Comparison of ENCODE assay signal across 8 cellular contexts in the genomic region with DNA sequence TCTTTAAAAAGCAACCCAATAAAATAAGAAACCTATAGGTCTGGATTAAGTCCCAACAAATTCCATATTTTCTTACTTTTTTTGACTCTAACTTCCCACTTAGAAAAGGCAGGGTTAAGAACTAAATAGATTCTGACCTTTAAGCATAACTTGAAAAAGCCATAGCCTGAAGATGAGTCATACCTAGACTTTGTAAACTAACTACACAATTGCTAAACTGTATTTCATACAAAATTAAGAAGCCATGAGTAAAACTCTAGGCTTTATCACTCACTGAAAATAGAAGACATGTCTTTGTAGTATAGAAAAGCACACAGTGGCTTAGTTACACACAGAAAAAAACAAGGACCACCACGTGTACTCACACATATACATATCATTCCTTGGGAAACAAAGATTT. TPM values are rescaled to one million over a fixed set of nuclear protein-coding genes. Genes with fewer than 3 reads are reported as not detected.
A peak's percentile ranks its signal among the peaks of the same experiment; 100 is the strongest.
DNase-seq lines count a peak whose midpoint lies in the region; ATAC-seq, FAIRE-seq and TF ChIP-seq lines count a peak whose summit lies in the region.

No MANE protein-coding gene starts in this region.

- DNase-seq in astrocyte (ENCODE audit: low read depth) (peak; percentile 70), skeletal muscle cell (ENCODE audit: low read depth) (peak; percentile 29), NCI-H748 (lab: John Stamatoyannopoulos, UW; ENCODE audit: unreplicated experiment) (no peak), D341Med (ENCODE audit: low spot score) (no peak), endothelial cell (ENCODE audit: low spot score) (no peak)
- no peak for DNase-seq in stimulated activated CD4-positive, alpha-beta T cell treated with anti-CD3 and anti-CD28 coated beads, Interleukin-15, amount 100 ng/mL, for 24 hours

- H3K9me3 Mint-ChIP-seq in astrocyte (ENCODE audit: unreplicated experiment) (peaks cover 3% of the 10 kb centered on the region), endothelial cell (ENCODE audit: unreplicated experiment) (no peaks in the 10 kb centered on the region)

- H3K36me3 ChIP-seq in astrocyte (ENCODE audit: insufficient read depth, low read length): no peaks in the 10 kb centered on the region

- H3K36me3 Mint-ChIP-seq in astrocyte (ENCODE audit: low read depth, unreplicated experiment) (peaks cover 9% of the 10 kb centered on the region), endothelial cell (ENCODE audit: low read depth, unreplicated experiment) (peaks cover 8% of the 10 kb centered on the region)

- no peaks in the 10 kb centered on the region for H3K27me3 ChIP-seq in astrocyte (ENCODE audit: insufficient read depth, low read length)

- H2AFZ ChIP-seq in astrocyte (ENCODE audit: low read depth, low read length): no peak overlapping the region

- peaks cover 14% of the 10 kb centered on the region for H3K4me1 ChIP-seq in astrocyte (ENCODE audit: insufficient read depth, low read length)

- no peaks in the 10 kb centered on the region for H4K20me1 ChIP-seq in astrocyte (ENCODE audit: insufficient read depth, low read length)

- ATAC-seq in GM19351 (IDR thresholded peaks at IDR 0.05; ENCODE audit: unreplicated experiment) (peak; percentile 84), HG03060 (IDR thresholded peaks at IDR 0.05; ENCODE audit: low read depth, unreplicated experiment) (peak; percentile 81)

- peaks cover 13% of the 10 kb centered on the region for H3K79me2 ChIP-seq in astrocyte (ENCODE audit: insufficient read depth, low read length)

- peak; percentile 54 for FAIRE-seq in astrocyte (lab: Jason Lieb, UNC)

- no peak overlapping the region for H3K27ac ChIP-seq in astrocyte (ENCODE audit: low read depth, low read length)

- peak overlapping the region; percentile 41 for H3K4me2 ChIP-seq in astrocyte (ENCODE audit: low read length)

- H3K27me3 Mint-ChIP-seq in astrocyte (ENCODE audit: low read depth, unreplicated experiment) (no peaks in the 10 kb centered on the region), endothelial cell (ENCODE audit: unreplicated experiment) (no peaks in the 10 kb centered on the region)

- peaks cover 5% of the 10 kb centered on the region for H3K9me3 ChIP-seq in astrocyte (ENCODE audit: insufficient read depth, low read depth, low read length)

- H3K9ac ChIP-seq in astrocyte (ENCODE audit: low read length): no peak overlapping the region

- no peak overlapping the region for H3K27ac Mint-ChIP-seq in astrocyte (ENCODE audit: unreplicated experiment)
- no peak overlapping the region for H3K27ac Mint-ChIP-seq in endothelial cell (ENCODE audit: unreplicated experiment)

- TF ChIP-seq CTCF in astrocyte (IDR thresholded peaks at IDR 0.05; ENCODE audit: insufficient read depth, low read depth, low read length) (no peak), endothelial cell (IDR thresholded peaks at IDR 0.05; ENCODE audit: unreplicated experiment) (no peak)

- H3K4me3 Mint-ChIP-seq in astrocyte (ENCODE audit: unreplicated experiment) (no peak overlapping the region), endothelial cell (ENCODE audit: unreplicated experiment) (no peak overlapping the region)

- H3K4me1 Mint-ChIP-seq in astrocyte (ENCODE audit: low read depth, unreplicated experiment): peaks cover 27% of the 10 kb centered on the region
- H3K4me1 Mint-ChIP-seq in endothelial cell (ENCODE audit: unreplicated experiment): no peaks in the 10 kb centered on the region

- H3K4me3 ChIP-seq in astrocyte (ENCODE audit: insufficient read depth, low read depth, low read length) (no peak overlapping the region), skeletal muscle cell (ENCODE audit: low read depth, low read length) (no peak overlapping the region)

RNA-seq across cellular contexts. Expression of a gene that starts 51.5 kb away (rescaled TPM):
- total RNA-seq in astrocyte (35.1 and 41.6 TPM in 2 replicates), endothelial cell (ENCODE audit: unreplicated experiment) (25.2 TPM)

Comparison
In these comparisons a context has a peak if more than half of its experiments do, and no peak if none do; other contexts are left out.
1. DNase-seq: peak in astrocyte (single experiment) and skeletal muscle cell (single experiment); none in NCI-H748 (single experiment), D341Med (single experiment), stimulated activated CD4-positive, alpha-beta T cell treated with anti-CD3 and anti-CD28 coated beads, Interleukin-15, amount 100 ng/mL, for 24 hours (single experiment) and endothelial cell (single experiment).